ENCODE assay signal across 11 cellular contexts in genomic region chr12:109892748-109893147, GRCh38. TPM values are rescaled to one million over a fixed set of nuclear protein-coding genes. Genes with fewer than 3 reads are reported as not detected.
DNase-seq lines count a peak whose midpoint lies in the region; ATAC-seq and TF ChIP-seq lines count a peak whose summit lies in the region.
"Had no signal": no experiment of that assay in that cellular context is flagged by ENCODE, and none has a peak within 500 bp of the region (broad histone marks: within the 10 kb centered on the region; RNA-seq: fewer than 3 reads in every experiment).

No MANE protein-coding gene starts in this region.

- ATAC-seq in GM18873 (IDR thresholded peaks at IDR 0.05; ENCODE audit: low FRiP score, unreplicated experiment) (peak; percentile 52), HG02852 (IDR thresholded peaks at IDR 0.05; ENCODE audit: unreplicated experiment) (peak; percentile 56), T-helper 17 cell (no peak), upper lobe of right lung (no peak)
- ATAC-seq: GM23338 had no signal

- TF ChIP-seq CTCF in CD14-positive monocyte (IDR thresholded peaks at IDR 0.05) (no peak), upper lobe of right lung (IDR thresholded peaks at IDR 0.05) (no peak)

- H3K27ac Mint-ChIP-seq in CD14-positive monocyte = peak overlapping the region in 4 of 7 donors; percentile 91 to 96 (median 94)
- peak overlapping the region; percentile 2 for H3K27ac Mint-ChIP-seq in T-helper 17 cell
- H3K27ac Mint-ChIP-seq: GM23338 had no signal

- no peaks in the 10 kb centered on the region for H3K36me3 ChIP-seq in upper lobe of right lung

- H3K27me3 Mint-ChIP-seq in CD14-positive monocyte (ENCODE audit: low read depth in 3 of 3) (peaks cover 0 to 2% (median 0%) of the 10 kb centered on the region in 3 donors), T-helper 17 cell (no peaks in the 10 kb centered on the region)

- H3K27me3 ChIP-seq in upper lobe of right lung = no peaks in the 10 kb centered on the region

- H3K9me3 ChIP-seq in T-helper 17 cell (ENCODE audit: control insufficient read depth, low read length, poor library complexity, severe bottlenecking) = no peaks in the 10 kb centered on the region
- H3K9me3 ChIP-seq in upper lobe of right lung = no peaks in the 10 kb centered on the region

- H3K9me3 Mint-ChIP-seq in CD14-positive monocyte = peaks cover 0 to 6% (median under 1%) of the 10 kb centered on the region in 7 donors
- H3K9me3 Mint-ChIP-seq: GM23338 had no signal

- intact Hi-C loops in CD14-positive monocyte (cut with micrococcal nuclease) = no loop called here
- intact Hi-C loops in upper lobe of right lung (cut with DNase I) = no loop called here
- intact Hi-C loops in cardiac septum (cut with DNase I) = no loop called here

- no peak overlapping the region for H3K27ac ChIP-seq in upper lobe of right lung
- H3K27ac ChIP-seq: epithelial cell of prostate had no signal

- peaks cover 4% of the 10 kb centered on the region for H3K4me1 ChIP-seq in upper lobe of right lung

- peaks cover 3 to 8% of the 10 kb centered on the region in 2 donors for H3K36me3 Mint-ChIP-seq in CD14-positive monocyte
- no peaks in the 10 kb centered on the region for H3K36me3 Mint-ChIP-seq in T-helper 17 cell (ENCODE audit: low read depth)

- in situ Hi-C loops in G401 (cut with HindIII; ENCODE audit: low sequenced_read_pairs) = no loop called here

- no peak overlapping the region for H3K4me3 ChIP-seq in upper lobe of right lung
- H3K4me3 ChIP-seq: GM23338 had no signal

- DNase-seq in CD14-positive monocyte (ENCODE audit: low spot score) = no peak
- no peak for DNase-seq in T-helper 17 cell
- no peak for DNase-seq in upper lobe of right lung
- no peak for DNase-seq in cardiac septum (ENCODE audit: low spot score)
- no peak for DNase-seq in stimulated activated naive CD4-positive, alpha-beta T cell (lab: John Stamatoyannopoulos, UW)
- DNase-seq in G401 (ENCODE audit: low spot score) = no peak
- DNase-seq: T-helper 9 cell had no signal

- H3K4me1 Mint-ChIP-seq in CD14-positive monocyte = peaks cover 50% of the 10 kb centered on the region
- H3K4me1 Mint-ChIP-seq in T-helper 17 cell = peaks cover 23% of the 10 kb centered on the region

- H3K4me3 Mint-ChIP-seq in CD14-positive monocyte (no peak overlapping the region), T-helper 17 cell (no peak overlapping the region)
- H3K4me3 Mint-ChIP-seq: GM23338 had no signal

RNA-seq across cellular contexts. Expression of gene TCHP, which starts 7.3 kb away (rescaled TPM):
- 1 to 10 TPM; 2.6 to 7.3 TPM for polyA plus RNA-seq in CD14-positive monocyte
- total RNA-seq in T-helper 17 cell (10 to 100 TPM; 17.6 to 18.7 TPM), upper lobe of right lung (16.5 TPM), cardiac septum (9.3 TPM)
- 12.9 and 38.3 TPM in 2 replicates for total RNA-seq in G401 (2014; rRNA removed; shearing (Covaris generic))

RNA-seq across cellular contexts. Expression of gene GLTP, which starts 12.4 kb away (rescaled TPM):
- polyA plus RNA-seq in CD14-positive monocyte = 10 to 100 TPM; 46.2 to 65.9 TPM
- total RNA-seq in T-helper 17 cell (10 to 100 TPM; 28.3 to 29.4 TPM), upper lobe of right lung (44.0 TPM), cardiac septum (23.3 TPM)
- 31.0 and 34.9 TPM in 2 replicates for total RNA-seq in G401 (2014; rRNA removed; shearing (Covaris generic))

RNA-seq across cellular contexts. Expression of gene TRPV4, which starts 59.5 kb away (rescaled TPM):
- polyA plus RNA-seq in CD14-positive monocyte = 1 to 10 TPM in 1 of 2 donors, under 1 TPM in 1; 0.64 to 2.0 TPM
- total RNA-seq in T-helper 17 cell (not detected), upper lobe of right lung (4.5 TPM), cardiac septum (0.46 TPM)
- not detected in 2 replicates for total RNA-seq in G401 (2014; rRNA removed; shearing (Covaris generic))

Comparison
In these comparisons a context has a peak if more than half of its experiments do, and no peak if none do; other contexts are left out.
1. ATAC-seq: peak in GM18873 (single experiment) and HG02852 (single experiment); none in T-helper 17 cell (single experiment) and upper lobe of right lung (single experiment).